In the genomic region with DNA sequence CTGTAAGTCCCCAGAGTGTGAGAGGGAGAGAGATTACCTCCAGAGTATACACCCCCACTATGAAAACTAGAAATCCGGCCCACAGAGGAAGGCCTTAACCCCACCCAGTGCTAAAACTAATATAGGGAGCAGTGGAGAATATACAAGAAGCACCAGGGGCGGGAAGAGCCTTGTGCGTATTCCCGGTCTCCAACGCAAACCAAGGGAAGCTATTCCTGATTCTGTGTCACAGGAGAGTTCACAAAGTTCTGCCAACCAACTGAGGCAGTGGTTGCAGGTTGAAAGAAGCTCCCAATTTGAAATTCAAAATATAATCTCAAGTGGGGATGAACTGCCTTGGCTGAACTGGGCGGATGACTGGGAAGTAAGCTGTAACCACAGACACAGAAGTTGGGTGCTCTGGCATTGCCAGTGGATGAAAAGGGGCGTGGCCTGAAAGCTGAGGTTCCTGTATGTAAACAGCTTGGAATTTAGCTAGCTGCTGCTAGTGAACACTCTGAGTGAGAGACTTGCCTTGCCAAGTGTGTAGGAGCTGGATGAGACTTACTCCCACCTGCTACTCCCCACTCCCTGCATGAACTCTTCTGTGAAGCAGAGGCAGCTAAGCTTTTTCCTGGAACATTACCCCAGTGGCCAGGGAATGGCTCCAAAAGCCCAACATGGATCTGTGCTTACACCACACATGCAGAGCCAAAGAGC, we compare ENCODE assay signal across 9 cellular contexts. TPM values are rescaled to one million over a fixed set of nuclear protein-coding genes. Genes with fewer than 3 reads are reported as not detected.
DNase-seq lines count a peak whose midpoint lies in the region; ATAC-seq, FAIRE-seq and TF ChIP-seq lines count a peak whose summit lies in the region.
"Had no signal": no experiment of that assay in that cellular context is flagged by ENCODE, and none has a peak within 500 bp of the region (broad histone marks: within the 10 kb centered on the region; RNA-seq: fewer than 3 reads in every experiment).

No MANE protein-coding gene starts in this region.

- no peaks in the 10 kb centered on the region for H3K36me3 ChIP-seq in pancreas
- H3K36me3 ChIP-seq in HAP-1 (replicated peaks) = no peaks in the 10 kb centered on the region; the same call in 1 of the 2 replicates

- H3K9me3 ChIP-seq in pancreas (no peaks in the 10 kb centered on the region), HAP-1 (no peaks in the 10 kb centered on the region; the same call in 1 of the 2 replicates)
- H3K9me3 ChIP-seq: ascending aorta had no signal

- peaks cover 5% of the 10 kb centered on the region for H3K4me1 ChIP-seq in foreskin keratinocyte
- H3K4me1 ChIP-seq in pancreas = no peaks in the 10 kb centered on the region
- H3K4me1 ChIP-seq in HAP-1 = peaks cover 4% of the 10 kb centered on the region

- POLR2A ChIA-PET in RWPE1 (lab: Yijun Ruan, JAX; ENCODE audit: low non-redundant PET) = interaction anchor here (0.6 kb wide), 1 partner anchor 165 kb away, joined by 10 read pairs; no protein-coding TSS in a partner anchor

- H3K27ac ChIP-seq in RWPE1 (no peak overlapping the region), foreskin keratinocyte (no peak overlapping the region), pancreas (no peak overlapping the region)
- H3K27ac ChIP-seq: ascending aorta had no signal

- no peak for TF ChIP-seq CTCF in RWPE1 (conservative IDR thresholded peaks at IDR 0.05; ENCODE audit: low read depth)
- no peak for TF ChIP-seq CTCF in foreskin keratinocyte (conservative IDR thresholded peaks at IDR 0.05)
- TF ChIP-seq CTCF in pancreas (IDR thresholded peaks at IDR 0.05) = no peak

- intact Hi-C loops in pancreas (cut with DNase I) = no loop called here
- intact Hi-C loops in posterior vena cava (cut with DNase I) = no loop called here

- WGBS in pancreas, 2 donors = 94 to 96% methylated on average over 7 of the region's 7 CpGs

- H3K27me3 ChIP-seq in foreskin keratinocyte (no peaks in the 10 kb centered on the region), pancreas (no peaks in the 10 kb centered on the region), HAP-1 (ENCODE audit: low read depth) (no peaks in the 10 kb centered on the region)
- H3K27me3 ChIP-seq: ascending aorta had no signal

- CTCF ChIA-PET in RWPE1 (lab: Yijun Ruan, JAX) = interaction anchor here (0.5 kb wide), 1 partner anchor 15 kb away, joined by 3 read pairs; no protein-coding TSS in a partner anchor

- DNase-seq in ELR (ENCODE audit: low read depth) = peak; percentile 68
- peak; percentile 13 for DNase-seq in RWPE1 (ENCODE audit: low spot score)
- peak; percentile 63 to 83 for DNase-seq in foreskin keratinocyte
- DNase-seq in pancreas = peak in 1 of 6 donors; percentile 29
- no peak for DNase-seq in NCI-H1436 treated with DMSO at 0.1 percent for 48 hours (lab: John Stamatoyannopoulos, UW)
- no peak for DNase-seq in HAP-1 (ENCODE audit: low spot score in 2 of 2)
- DNase-seq in posterior vena cava (ENCODE audit: low spot score) = no peak

- in situ Hi-C loops in HAP-1 (cut with MboI; ENCODE audit: low sequenced_read_pairs) = no loop called here

- FAIRE-seq in pancreas (lab: Jason Lieb, UNC) = no peak

- H3K4me3 ChIP-seq in pancreas (no peak overlapping the region), HAP-1 (no peak overlapping the region)
- H3K4me3 ChIP-seq: ascending aorta had no signal

- ATAC-seq in foreskin keratinocyte (peak; percentile 88), pancreas (peak; percentile 13 to 75 (median 45)), HG02642 (IDR thresholded peaks at IDR 0.05; ENCODE audit: poor library complexity, unreplicated experiment) (no peak)

RNA-seq across cellular contexts. Expression of gene ELF2, which starts 32.7 kb away (rescaled TPM):
- total RNA-seq in foreskin keratinocyte = 18.9 and 22.1 TPM in 2 replicates
- polyA plus RNA-seq in foreskin keratinocyte = 4.5 and 5.8 TPM in 2 replicates
- 10 to 100 TPM; 16.6 to 31.6 (median 20.1) TPM for total RNA-seq in pancreas
- polyA plus RNA-seq in pancreas = 10 to 100 TPM in 1 of 2 donors, 1 to 10 TPM in 1; 9.0 to 14.9 TPM
- total RNA-seq in posterior vena cava = 10 to 100 TPM; 52.0 to 56.8 TPM

Comparison
In these comparisons a context has a peak if more than half of its experiments do, and no peak if none do; other contexts are left out.
1. DNase-seq: peak in ELR (single experiment), RWPE1 (single experiment) and foreskin keratinocyte (2 of 2); none in NCI-H1436 treated with DMSO at 0.1 percent for 48 hours (single experiment), HAP-1 (0 of 2) and posterior vena cava (single experiment).